22 cellular contexts compared by ENCODE assay signal in genomic region chr12:129002447-129002846, GRCh38.
"Had no signal": no experiment of that assay in that cellular context is flagged by ENCODE, and none has a peak within 500 bp of the region (broad histone marks: within the 10 kb centered on the region; RNA-seq: fewer than 3 reads in every experiment).

No MANE protein-coding gene starts in this region.

- DNase-seq: IMR-90, Karpas-422, KG1, MG63, NCI-H1092, NCI-H1417 treated with DMSO at 0.1 percent for 48 hours, NCI-H146, NCI-H1694 treated with DMSO at 0.1 percent for 48 hours, NCI-H1930, NCI-H2081, NCI-H2107, NCI-H226, NCI-H446, NCI-H510A, NCI-H524 treated with DMSO at 0.1 percent for 48 hours, NCI-H69, NCI-H774, Right ventricle myocardium superior, RPMI8226, SIG-M5, SW 1271 had no signal

- ATAC-seq: HepG2 had no signal
